14 cellular contexts compared by ENCODE assay signal in genomic region chr6:108252055-108252454, GRCh38. TPM values are rescaled to one million over a fixed set of nuclear protein-coding genes. Genes with fewer than 3 reads are reported as not detected.
DNase-seq lines count a peak whose midpoint lies in the region; FAIRE-seq and TF ChIP-seq lines count a peak whose summit lies in the region.
"Had no signal": no experiment of that assay in that cellular context is flagged by ENCODE, and none has a peak within 500 bp of the region (broad histone marks: within the 10 kb centered on the region; RNA-seq: fewer than 3 reads in every experiment).

No MANE protein-coding gene starts in this region.

- H3K36me3 Mint-ChIP-seq in T-helper 2 cell treated with Interferon-gamma antibody and Interleukin-4, amounts not matched to agents 5 μg/mL and 100 μg/mL, for 36 hours (ENCODE audit: low read depth), result peaks cover 24% of the 10 kb centered on the region
- H3K36me3 Mint-ChIP-seq in chondrocyte (ENCODE audit: low read depth), result no peaks in the 10 kb centered on the region

- FAIRE-seq in H54 (lab: Jason Lieb, UNC) (no peak), D721Med (lab: Jason Lieb, UNC) (no peak)

- TF ChIP-seq CTCF in chondrocyte (IDR thresholded peaks at IDR 0.05) (no peak), D721Med (IDR thresholded peaks at IDR 0.05; ENCODE audit: insufficient read depth, missing control alignments) (no peak)

- H3K36me3 ChIP-seq in mesodermal cell (ENCODE audit: control insufficient read depth, insufficient read depth, low read length), result peaks cover 38% of the 10 kb centered on the region

- no peak overlapping the region for H3K4me3 ChIP-seq in mesodermal cell (ENCODE audit: extremely low read depth, insufficient read depth, low read length, poor library complexity, severe bottlenecking)
- H3K4me3 ChIP-seq: BLaER1 had no signal

- H3K9me3 ChIP-seq in mesodermal cell (ENCODE audit: control insufficient read depth, low read length), result no peaks in the 10 kb centered on the region
- H3K9me3 ChIP-seq: Caco-2 had no signal

- peaks cover 12% of the 10 kb centered on the region for H3K4me1 ChIP-seq in mesodermal cell (ENCODE audit: control insufficient read depth, insufficient read depth, low read length, poor library complexity, severe bottlenecking)
- H3K4me1 ChIP-seq: BLaER1, Caco-2 had no signal

- no peaks in the 10 kb centered on the region for H3K9me3 Mint-ChIP-seq in T-helper 2 cell treated with Interferon-gamma antibody and Interleukin-4, amounts not matched to agents 5 μg/mL and 100 μg/mL, for 36 hours
- H3K9me3 Mint-ChIP-seq in chondrocyte (ENCODE audit: low read depth), result no peaks in the 10 kb centered on the region
- H3K9me3 Mint-ChIP-seq: CD8-positive, alpha-beta memory T cell had no signal

- no peak for DNase-seq in T-helper 2 cell treated with Interferon-gamma antibody and Interleukin-4, amounts not matched to agents 5 μg/mL and 100 μg/mL, for 36 hours (ENCODE audit: low spot score)
- DNase-seq in T-helper 2 cell (no peak), chondrocyte (ENCODE audit: low spot score) (no peak), NCI-H187 treated with DMSO at 0.1 percent for 48 hours (lab: John Stamatoyannopoulos, UW) (no peak), H54 (ENCODE audit: insufficient read length, low spot score) (no peak), D721Med (ENCODE audit: insufficient read length, low spot score) (no peak), HuH-7.5 (ENCODE audit: low spot score) (no peak)
- DNase-seq: Caco-2; CD8-positive, alpha-beta memory T cell; DMS53; IMR-90 had no signal

- no peak for TF ChIP-seq POLR2A in H54 (IDR thresholded peaks at IDR 0.05; ENCODE audit: low read depth, low read length)

- 61 to 83% methylated on average over 3 of the region's 5 CpGs for WGBS in mesodermal cell (ENCODE audit: insufficient coverage in 2 of 2), 2 experiments

- H3K27me3 Mint-ChIP-seq in T-helper 2 cell treated with Interferon-gamma antibody and Interleukin-4, amounts not matched to agents 5 μg/mL and 100 μg/mL, for 36 hours (ENCODE audit: low read depth), result no peaks in the 10 kb centered on the region
- no peaks in the 10 kb centered on the region for H3K27me3 Mint-ChIP-seq in chondrocyte (ENCODE audit: low read depth)
- H3K27me3 Mint-ChIP-seq: CD8-positive, alpha-beta memory T cell had no signal

- H3K4me1 Mint-ChIP-seq in T-helper 2 cell treated with Interferon-gamma antibody and Interleukin-4, amounts not matched to agents 5 μg/mL and 100 μg/mL, for 36 hours (ENCODE audit: low read depth), result peaks cover 29% of the 10 kb centered on the region
- peaks cover 37% of the 10 kb centered on the region for H3K4me1 Mint-ChIP-seq in chondrocyte (ENCODE audit: low read depth)

- H3K27ac Mint-ChIP-seq in T-helper 2 cell treated with Interferon-gamma antibody and Interleukin-4, amounts not matched to agents 5 μg/mL and 100 μg/mL, for 36 hours, result peak overlapping the region; percentile 31
- peak overlapping the region; percentile 12 for H3K27ac Mint-ChIP-seq in chondrocyte (ENCODE audit: unreplicated experiment)

- H3K27ac ChIP-seq in mesodermal cell (ENCODE audit: low read depth, low read length, severe bottlenecking), result peak overlapping the region; percentile 67
- H3K27ac ChIP-seq: 22Rv1, BLaER1 had no signal

- H3K4me3 Mint-ChIP-seq in T-helper 2 cell treated with Interferon-gamma antibody and Interleukin-4, amounts not matched to agents 5 μg/mL and 100 μg/mL, for 36 hours, result no peak overlapping the region
- no peak overlapping the region for H3K4me3 Mint-ChIP-seq in chondrocyte (ENCODE audit: unreplicated experiment)

RNA-seq across cellular contexts. Expression of gene SNX3, which starts 8.8 kb away (rescaled TPM):
- total RNA-seq in chondrocyte, result 172 to 178 TPM (median 173 TPM) in 3 replicates
- 271 TPM for polyA plus RNA-seq in mesodermal cell (2013, experiment 1 of 2)
- polyA plus RNA-seq in mesodermal cell (2013, experiment 2 of 2), result 308 TPM

RNA-seq across cellular contexts. Expression of gene AFG1L, which starts 42.8 kb away (rescaled TPM):
- total RNA-seq in chondrocyte, result 5.9 to 9.0 TPM (median 8.1 TPM) in 3 replicates
- 7.0 TPM for polyA plus RNA-seq in mesodermal cell (2013, experiment 1 of 2)
- polyA plus RNA-seq in mesodermal cell (2013, experiment 2 of 2), result 5.1 TPM
